ENCODE assay signal across 8 cellular contexts in genomic region chr22:41482319-41482935, GRCh38. TPM values are rescaled to one million over a fixed set of nuclear protein-coding genes. Genes with fewer than 3 reads are reported as not detected.
A peak's percentile ranks its signal among the peaks of the same experiment; 100 is the strongest.
DNase-seq lines count a peak whose midpoint lies in the region; ATAC-seq and TF ChIP-seq lines count a peak whose summit lies in the region.

No MANE protein-coding gene starts in this region.

- POLR2A ChIA-PET in CD8-positive, alpha-beta memory T cell (lab: Charles Lee), result no interaction called here

- H3K9me2 ChIP-seq in Karpas-422 (replicated peaks; ENCODE audit: insufficient read depth, low read length), result no peaks in the 10 kb centered on the region

- no peaks in the 10 kb centered on the region for H3K4me1 ChIP-seq in CD8-positive, alpha-beta memory T cell (ENCODE audit: insufficient read depth, low read length)
- H3K4me1 ChIP-seq in Karpas-422 (ENCODE audit: low read length) (peaks cover 96% of the 10 kb centered on the region), neural progenitor cell (peaks cover 49% of the 10 kb centered on the region)

- H3K79me2 ChIP-seq in Karpas-422 (ENCODE audit: low read length), result peaks cover 74% of the 10 kb centered on the region
- H3K79me2 ChIP-seq in neural progenitor cell (ENCODE audit: low read depth), result peaks cover 85% of the 10 kb centered on the region

- no peak for ATAC-seq in GM21423 (IDR thresholded peaks at IDR 0.05; ENCODE audit: unreplicated experiment)

- H3K4me2 ChIP-seq in Karpas-422 (ENCODE audit: low read depth, low read length, poor library complexity, severe bottlenecking) (peak overlapping the region; percentile 83), neural progenitor cell (no peak overlapping the region)

- H3K27me3 Mint-ChIP-seq in CD8-positive, alpha-beta memory T cell, result no peaks in the 10 kb centered on the region
- peaks cover 3% of the 10 kb centered on the region for H3K27me3 Mint-ChIP-seq in neural progenitor cell (ENCODE audit: insufficient read depth, low read depth)

- H3K27ac Mint-ChIP-seq in CD8-positive, alpha-beta memory T cell, result peak overlapping the region in 5 of 8 donors; percentile 29 to 68 (median 64)
- peak overlapping the region; percentile 70 for H3K27ac Mint-ChIP-seq in neural progenitor cell

- H3K27me3 ChIP-seq in CD8-positive, alpha-beta memory T cell (ENCODE audit: insufficient read depth, low read length, poor library complexity, severe bottlenecking), result no peaks in the 10 kb centered on the region
- H3K27me3 ChIP-seq in Karpas-422 (ENCODE audit: low read length) (no peaks in the 10 kb centered on the region), neural progenitor cell (no peaks in the 10 kb centered on the region)

- no peak for TF ChIP-seq CTCF in neural progenitor cell (IDR thresholded peaks at IDR 0.05)

- H3F3A ChIP-seq in neural progenitor cell (ENCODE audit: low read depth), result peaks cover 57% of the 10 kb centered on the region

- H3K4me3 ChIP-seq in CD8-positive, alpha-beta memory T cell (ENCODE audit: low read length), result no peak overlapping the region
- peak overlapping the region; percentile 57; the same call in 1 of the 2 replicates for H3K4me3 ChIP-seq in Karpas-422 (ENCODE audit: low read length)
- no peak overlapping the region for H3K4me3 ChIP-seq in neural progenitor cell

- H3K4me1 Mint-ChIP-seq in CD8-positive, alpha-beta memory T cell, result peaks cover 29 to 71% (median 42%) of the 10 kb centered on the region in 3 donors
- H3K4me1 Mint-ChIP-seq in neural progenitor cell, result peaks cover 65% of the 10 kb centered on the region

- no peak overlapping the region for H3K4me3 Mint-ChIP-seq in CD8-positive, alpha-beta memory T cell
- H3K4me3 Mint-ChIP-seq in neural progenitor cell, result no peak overlapping the region

- DNase-seq in CD8-positive, alpha-beta memory T cell, result no peak
- DNase-seq in Karpas-422 (peak; percentile 70), neural progenitor cell (ENCODE audit: low spot score) (no peak), inferior parietal cortex (ENCODE audit: extremely low spot score) (no peak), COR-L47 (lab: John Stamatoyannopoulos, UW) (no peak)
- no peak for DNase-seq in NK-92 treated with Interleukin-12 subunit alpha and Interleukin-12 subunit beta, amount 100 ng/mL, for 24 hours (lab: John Stamatoyannopoulos, UW)

- no peaks in the 10 kb centered on the region; the same call in 1 of the 2 replicates for H4K20me1 ChIP-seq in Karpas-422 (ENCODE audit: insufficient read depth, low read depth, low read length)
- peaks cover 18% of the 10 kb centered on the region for H4K20me1 ChIP-seq in neural progenitor cell (ENCODE audit: low read depth)

- peaks cover 0 to 23% (median 0%) of the 10 kb centered on the region in 3 donors for H3K36me3 Mint-ChIP-seq in CD8-positive, alpha-beta memory T cell
- H3K36me3 Mint-ChIP-seq in neural progenitor cell, result no peaks in the 10 kb centered on the region

- H3K36me3 ChIP-seq in CD8-positive, alpha-beta memory T cell (ENCODE audit: insufficient read depth, low read length), result no peaks in the 10 kb centered on the region
- no peaks in the 10 kb centered on the region for H3K36me3 ChIP-seq in Karpas-422 (ENCODE audit: insufficient read depth, low read length)
- H3K36me3 ChIP-seq in neural progenitor cell, result no peaks in the 10 kb centered on the region

- no peaks in the 10 kb centered on the region for H3K9me3 ChIP-seq in CD8-positive, alpha-beta memory T cell (ENCODE audit: low read length)
- H3K9me3 ChIP-seq in Karpas-422 (ENCODE audit: low read length) (no peaks in the 10 kb centered on the region), neural progenitor cell (ENCODE audit: low read depth) (no peaks in the 10 kb centered on the region)

- H3K9ac ChIP-seq in Karpas-422 (ENCODE audit: low read length) (peak overlapping the region; percentile 66), neural progenitor cell (no peak overlapping the region)

- CTCF ChIA-PET in CD8-positive, alpha-beta memory T cell (lab: Charles Lee), result interaction anchor here (1.2 to 2.3 kb wide), 2 partner anchors 44 to 78 kb away, joined by 4 to 7 read pairs; no protein-coding TSS in a partner anchor

- no peaks in the 10 kb centered on the region for H3K9me3 Mint-ChIP-seq in CD8-positive, alpha-beta memory T cell
- no peaks in the 10 kb centered on the region for H3K9me3 Mint-ChIP-seq in neural progenitor cell

- no peak overlapping the region for H3K27ac ChIP-seq in CD8-positive, alpha-beta memory T cell (ENCODE audit: low read depth, low read length)
- H3K27ac ChIP-seq in Karpas-422 (ENCODE audit: low read length), result peak overlapping the region; percentile 97
- H3K27ac ChIP-seq in cingulate gyrus (ENCODE audit: low read depth, low read length), result peak overlapping the region; percentile 90
- H3K27ac ChIP-seq in neural progenitor cell, result peak overlapping the region; percentile 68

- no peak overlapping the region for H2AFZ ChIP-seq in Karpas-422 (ENCODE audit: low read length)
- H2AFZ ChIP-seq in neural progenitor cell (replicated peaks), result no peak overlapping the region

RNA-seq across cellular contexts. Expression of gene ACO2, which starts 13.5 kb away (rescaled TPM):
- 100 to 1,000 TPM; 112 to 114 TPM for total RNA-seq in CD8-positive, alpha-beta memory T cell
- polyA plus RNA-seq in CD8-positive, alpha-beta memory T cell, result 92.5 TPM
- 67.7 and 102 TPM in 2 replicates for total RNA-seq in Karpas-422 (2014; rRNA removed; shearing (Covaris generic); ENCODE audit: low replicate concordance)
- total RNA-seq in neural progenitor cell (ENCODE audit: low replicate concordance), result 36.6 and 61.8 TPM in 2 replicates

RNA-seq across cellular contexts. Expression of gene PHF5A, which starts 13.9 kb away (rescaled TPM):
- total RNA-seq in CD8-positive, alpha-beta memory T cell, result 100 to 1,000 TPM; 120 to 125 TPM
- polyA plus RNA-seq in CD8-positive, alpha-beta memory T cell, result 24.9 TPM
- total RNA-seq in Karpas-422 (2014; rRNA removed; shearing (Covaris generic); ENCODE audit: low replicate concordance), result 43.2 and 90.3 TPM in 2 replicates
- 106 and 114 TPM in 2 replicates for total RNA-seq in neural progenitor cell (ENCODE audit: low replicate concordance)

RNA-seq across cellular contexts. Expression of gene TOB2, which starts 35.8 kb away (rescaled TPM):
- total RNA-seq in CD8-positive, alpha-beta memory T cell, result 10 to 100 TPM; 56.4 to 59.8 TPM
- 24.8 TPM for polyA plus RNA-seq in CD8-positive, alpha-beta memory T cell
- 43.7 and 46.8 TPM in 2 replicates for total RNA-seq in Karpas-422 (2014; rRNA removed; shearing (Covaris generic); ENCODE audit: low replicate concordance)
- total RNA-seq in neural progenitor cell (ENCODE audit: low replicate concordance), result 23.4 and 37.7 TPM in 2 replicates
